ENCODE assay signal across 15 cellular contexts in the genomic region with DNA sequence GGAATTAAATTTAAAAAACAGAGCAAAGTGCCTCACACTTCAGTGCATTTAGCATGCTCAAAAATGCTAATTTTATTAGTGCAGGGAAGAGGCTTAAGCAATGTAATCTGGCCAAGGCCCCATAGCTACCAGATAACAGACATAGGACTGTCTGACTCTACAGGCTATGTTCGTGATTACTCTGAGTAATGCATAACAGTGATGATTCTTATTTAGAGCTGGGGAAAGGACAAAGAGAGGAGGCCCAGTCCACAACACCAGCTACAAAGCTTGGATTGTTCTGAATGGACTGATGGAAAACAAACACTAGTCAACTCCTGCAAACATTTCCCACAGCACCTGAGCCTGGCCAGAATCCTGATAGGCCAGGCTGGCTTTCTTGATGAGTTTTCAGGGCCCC. TPM values are rescaled to one million over a fixed set of nuclear protein-coding genes. Genes with fewer than 3 reads are reported as not detected.
"Had no signal": no experiment of that assay in that cellular context is flagged by ENCODE, and none has a peak within 500 bp of the region (broad histone marks: within the 10 kb centered on the region; RNA-seq: fewer than 3 reads in every experiment).

No MANE protein-coding gene starts in this region.

- H3K4me3 ChIP-seq: heart right ventricle, left ventricle myocardium inferior, neural progenitor cell, ovary, thoracic aorta, uterus had no signal

- H2AFZ ChIP-seq: neural progenitor cell had no signal

- H3K9me3 ChIP-seq: heart right ventricle, left ventricle myocardium inferior, ovary, thoracic aorta, uterus had no signal

- ATAC-seq: heart right ventricle; stimulated activated naive CD8-positive, alpha-beta T cell treated with anti-CD3 and anti-CD28 coated beads, Interleukin-15, Interleukin-2, amounts not matched to agents 100 U/mL and 50 U/mL, for 24 hours had no signal

- H3K4me2 ChIP-seq: neural progenitor cell had no signal

- H3K4me1 ChIP-seq: neural progenitor cell, uterus had no signal

- DNase-seq: activated B cell treated with CpG ODN at 0.5 μM for 24 hours; activated CD4-positive, alpha-beta T cell treated with anti-CD3 and anti-CD28 coated beads, Interleukin-2, amount 10 ng/mL, durations not matched to agents 24 days and 14 days; activated CD8-positive, alpha-beta memory T cell treated with anti-CD3 and anti-CD28 coated beads for 24 hours; activated naive CD4-positive, alpha-beta T cell treated with anti-CD3 and anti-CD28 coated beads, Interleukin-2, amount 10 ng/mL, durations not matched to agents 7 days and 5 days; amniotic stem cell; erythroblast; heart right ventricle; left ventricle myocardium inferior; ovary; stimulated activated CD4-positive, alpha-beta T cell treated with anti-CD3 and anti-CD28 coated beads, Interleukin-4, amount 100 ng/mL, for 1 hour; stimulated activated CD8-positive, alpha-beta memory T cell treated with anti-CD3 and anti-CD28 coated beads, Interleukin-4, amount 100 ng/mL, for 48 hours; stimulated activated naive CD8-positive, alpha-beta T cell treated with anti-CD3 and anti-CD28 coated beads, Interleukin-15, Interleukin-2, amounts not matched to agents 100 U/mL and 50 U/mL, for 24 hours; uterus had no signal

- H3K36me3 ChIP-seq: neural progenitor cell, ovary, uterus had no signal

- H3K27ac ChIP-seq: heart right ventricle, left ventricle myocardium inferior, neural progenitor cell, ovary, thoracic aorta, uterus had no signal

- H3K27me3 ChIP-seq: ovary, uterus had no signal

- H3K9ac ChIP-seq: neural progenitor cell had no signal

RNA-seq across cellular contexts. Expression of a gene that starts 8.4 kb away (rescaled TPM):
- total RNA-seq: activated B cell treated with CpG ODN at 0.5 μM for 24 hours; activated CD4-positive, alpha-beta T cell treated with anti-CD3 and anti-CD28 coated beads, Interleukin-2, amount 10 ng/mL, durations not matched to agents 24 days and 14 days had no signal
